8 cellular contexts compared by ENCODE assay signal in genomic region chr3:197031315-197032285, GRCh38. TPM values are rescaled to one million over a fixed set of nuclear protein-coding genes. Genes with fewer than 3 reads are reported as not detected.
A peak's percentile ranks its signal among the peaks of the same experiment; 100 is the strongest.
DNase-seq lines count a peak whose midpoint lies in the region; ATAC-seq, FAIRE-seq and TF ChIP-seq lines count a peak whose summit lies in the region.

No MANE protein-coding gene starts in this region.

- peak; percentile 85 for FAIRE-seq in bronchial epithelial cell (lab: Jason Lieb, UNC)

- H3K27me3 Mint-ChIP-seq in H9 (ENCODE audit: low read depth), result peaks cover 43% of the 10 kb centered on the region

- no TSS peak for BruUV-seq in A673 (replicated peaks; lab: Mats Ljungman, UMichigan)

- H3K79me1 ChIP-seq in H9 (ENCODE audit: insufficient read depth, low read depth, low read length, poor library complexity, severe bottlenecking), result no peaks in the 10 kb centered on the region

- H3K14ac ChIP-seq in H9 (ENCODE audit: insufficient read depth, low read length), result no peak overlapping the region

- no peak overlapping the region for H3K23ac ChIP-seq in H9 (ENCODE audit: insufficient read length, low read depth, low read length)

- H2BK15ac ChIP-seq in H9 (ENCODE audit: low read depth, low read length), result no peak overlapping the region

- H3K4me1 ChIP-seq in A673 (ENCODE audit: insufficient read depth, low read length, poor library complexity, severe bottlenecking) (peaks cover 10% of the 10 kb centered on the region), lung (ENCODE audit: control insufficient read depth in 2 of 2, insufficient read depth in 2 of 2, low read length in 2 of 2) (peaks cover 0 to 8% of the 10 kb centered on the region in 2 donors), aorta (ENCODE audit: control insufficient read depth in 1 of 2, insufficient read depth in 2 of 2, low read length in 2 of 2) (no peaks in the 10 kb centered on the region), H9 (ENCODE audit: insufficient read depth, low read length) (no peaks in the 10 kb centered on the region; the same call in 1 of the 2 replicates)

- H2BK20ac ChIP-seq in H9 (ENCODE audit: low read depth, low read length, poor library complexity, severe bottlenecking), result no peak overlapping the region

- no peak overlapping the region for H3T11ph ChIP-seq in H9 (ENCODE audit: low read length)

- no peak overlapping the region for H3K27ac Mint-ChIP-seq in H9

- H3K36me3 Mint-ChIP-seq in H9 (ENCODE audit: insufficient read depth in 1 of 3, low read depth in 3 of 3), result no peaks in the 10 kb centered on the region

- H3K4me2 ChIP-seq in H9 (ENCODE audit: insufficient read depth, insufficient read length, low read length), result no peak overlapping the region

- H3K4me1 Mint-ChIP-seq in H9, result peaks cover 3 to 8% of the 10 kb centered on the region in 2 experiments; a peak in 2 of 4 replicates

- no peaks in the 10 kb centered on the region for H3K79me2 ChIP-seq in H9 (ENCODE audit: insufficient read depth, low read length)

- WGBS in lung, 2 donors, result 37 to 41% methylated on average over 12 of the region's 12 CpGs
- 27 to 28% methylated on average over 12 of the region's 12 CpGs for WGBS in aorta, 2 donors
- no CpG with 5 or more reads among the region's 12 CpGs for WGBS in H9 (ENCODE audit: extremely low coverage, insufficient read length, low lambda C conversion rate)

- DNase-seq in A673 (ENCODE audit: low spot score) (peak; percentile 91), HS-5 (ENCODE audit: low read depth) (peak; percentile 99), bronchial epithelial cell (ENCODE audit: low read depth) (peak; percentile 100), lung (ENCODE audit: low spot score) (peak; percentile 77), aorta (peak; percentile 66 to 79), H9 (no peak), NCI-H146 (lab: John Stamatoyannopoulos, UW) (no peak)

- H3K9me3 Mint-ChIP-seq in H9, result peaks cover 3% of the 10 kb centered on the region in 2 experiments; a peak in 2 of 5 replicates

- H4K5ac ChIP-seq in H9 (ENCODE audit: insufficient read length, low read depth, low read length), result no peak overlapping the region

- no peak for TF ChIP-seq CTCF in A673 (conservative IDR thresholded peaks at IDR 0.05; ENCODE audit: low read depth, low read length)
- no peak for TF ChIP-seq CTCF in bronchial epithelial cell (IDR thresholded peaks at IDR 0.05; ENCODE audit: insufficient read depth, low read length, severe bottlenecking)
- no peak for TF ChIP-seq CTCF in lung (IDR thresholded peaks at IDR 0.05; ENCODE audit: control extremely low read depth, extremely low read depth)
- no peak for TF ChIP-seq CTCF in H9 (conservative IDR thresholded peaks at IDR 0.05)

- H3K9ac ChIP-seq in H9 (ENCODE audit: extremely low read depth, insufficient read length, low read length), result no peak overlapping the region

- H3K27me3 ChIP-seq in A673 (replicated peaks; ENCODE audit: insufficient read depth, low read depth, low read length, poor library complexity) (no peaks in the 10 kb centered on the region), bronchial epithelial cell (ENCODE audit: control insufficient read depth, insufficient read depth, low read length) (no peaks in the 10 kb centered on the region), lung (ENCODE audit: control insufficient read depth, insufficient read depth) (no peaks in the 10 kb centered on the region), aorta (ENCODE audit: control insufficient read depth in 1 of 2, insufficient read depth in 2 of 2, low read length in 1 of 2) (no peaks in the 10 kb centered on the region), H9 (ENCODE audit: insufficient read depth, low read length) (no peaks in the 10 kb centered on the region; the same call in 1 of the 2 replicates)

- no peak overlapping the region for H3K27ac ChIP-seq in A673 (ENCODE audit: low read depth, low read length, poor library complexity, severe bottlenecking)
- H3K27ac ChIP-seq in lung (ENCODE audit: low read depth in 1 of 2, low read length in 1 of 2), result peak overlapping the region in 1 of 2 donors; percentile 82
- H3K27ac ChIP-seq in aorta (ENCODE audit: low read depth in 1 of 2, low read length in 2 of 2), result no peak overlapping the region
- no peak overlapping the region for H3K27ac ChIP-seq in H9 (ENCODE audit: insufficient read length, low read depth, low read length)

- no peak overlapping the region for H4K8ac ChIP-seq in H9 (replicated peaks; ENCODE audit: insufficient read length, low read depth, low read length)

- no peak overlapping the region for H3K4me3 Mint-ChIP-seq in H9

- POLR2A ChIA-PET in A673 (lab: Charles Lee; ENCODE audit: low non-redundant PET), result no interaction called here

- H3K23me2 ChIP-seq in H9 (ENCODE audit: insufficient read length, low read depth, low read length, poor library complexity, severe bottlenecking), result no peaks in the 10 kb centered on the region

- no peak overlapping the region for H2BK5ac ChIP-seq in H9 (ENCODE audit: insufficient read length, low read length)

- H4K91ac ChIP-seq in H9 (ENCODE audit: insufficient read length, low read depth, low read length), result no peak overlapping the region

- ATAC-seq in lung (ENCODE audit: insufficient read depth, low FRiP score), result peak; percentile 51
- peak; percentile 87 for ATAC-seq in aorta (ENCODE audit: low FRiP score)
- no peak for ATAC-seq in GM19324 (IDR thresholded peaks at IDR 0.05; ENCODE audit: low FRiP score, unreplicated experiment)

- no peak overlapping the region for H2BK120ac ChIP-seq in H9 (ENCODE audit: low read depth, low read length, poor library complexity, severe bottlenecking)

- no peaks in the 10 kb centered on the region for H4K20me1 ChIP-seq in H9 (ENCODE audit: control insufficient read depth, insufficient read depth, insufficient read length)

- CTCF ChIA-PET in A673 (lab: Charles Lee), result interaction anchor here (1.0 kb wide), 1 partner anchor 422 kb away, joined by 3 read pairs; no protein-coding TSS in a partner anchor

- H3K18ac ChIP-seq in H9 (ENCODE audit: insufficient read length, low read depth, low read length), result no peak overlapping the region

- H3K36me3 ChIP-seq in A673 (ENCODE audit: insufficient read depth, low read length, poor library complexity, severe bottlenecking) (no peaks in the 10 kb centered on the region), bronchial epithelial cell (ENCODE audit: control insufficient read depth, insufficient read depth, low read length) (no peaks in the 10 kb centered on the region), lung (ENCODE audit: control insufficient read depth in 2 of 2, insufficient read depth in 2 of 2, low read length in 2 of 2) (no peaks in the 10 kb centered on the region), aorta (ENCODE audit: control insufficient read depth in 1 of 2, insufficient read depth in 2 of 2, low read length in 1 of 2) (no peaks in the 10 kb centered on the region)

- H3K4ac ChIP-seq in H9 (ENCODE audit: low read depth, low read length), result no peak overlapping the region

- no peak overlapping the region for H3K56ac ChIP-seq in H9 (ENCODE audit: insufficient read length, low read depth, low read length)

- no peak overlapping the region for H2BK12ac ChIP-seq in H9 (ENCODE audit: insufficient read length, low read depth, low read length)

- intact Hi-C loops in A673 (cut with micrococcal nuclease; ENCODE audit: unreplicated experiment) (no loop called here), aorta (cut with DNase I) (loop anchor here in 1 of 2 donors (2.0 kb wide), 1 partner anchor 29 kb away; no protein-coding TSS in a partner anchor)

- H2AK5ac ChIP-seq in H9 (ENCODE audit: insufficient read length, low read length), result no peak overlapping the region

- no peak overlapping the region for H2AFZ ChIP-seq in H9 (ENCODE audit: low read length)

- H3K9me3 ChIP-seq in A673 (ENCODE audit: low read depth, low read length, poor library complexity, severe bottlenecking), result no peaks in the 10 kb centered on the region
- no peaks in the 10 kb centered on the region for H3K9me3 ChIP-seq in lung (ENCODE audit: control insufficient read depth in 2 of 2, insufficient read depth in 1 of 2, low read length in 1 of 2)
- no peaks in the 10 kb centered on the region for H3K9me3 ChIP-seq in aorta (ENCODE audit: control insufficient read depth, low read length)
- H3K9me3 ChIP-seq in H9 (ENCODE audit: control insufficient read depth, low read depth, low read length), result no peaks in the 10 kb centered on the region

- no peak overlapping the region for H3K4me3 ChIP-seq in A673 (ENCODE audit: low read depth, low read length, poor library complexity, severe bottlenecking)
- no peak overlapping the region for H3K4me3 ChIP-seq in bronchial epithelial cell (ENCODE audit: low read depth, low read length)
- no peak overlapping the region for H3K4me3 ChIP-seq in lung
- H3K4me3 ChIP-seq in aorta (ENCODE audit: low read length in 2 of 2), result no peak overlapping the region

RNA-seq across cellular contexts. Expression of gene MELTF, which starts 2.0 kb away (rescaled TPM):
- total RNA-seq in A673 (2021), result 2.6 and 4.3 TPM in 2 replicates
- total RNA-seq in bronchial epithelial cell, result 2.1 and 4.6 TPM in 2 replicates
- 10 to 100 TPM in 1 of 2 donors, 1 to 10 TPM in 1; 2.6 to 10.6 TPM for total RNA-seq in lung
- polyA plus RNA-seq in lung, result 1 to 10 TPM; 3.0 to 4.9 TPM
- 1 to 10 TPM; 4.3 to 6.0 TPM for total RNA-seq in aorta
- 1 to 10 TPM in 1 of 2 donors, under 1 TPM in 1; 1.00 to 2.0 TPM for polyA plus RNA-seq in aorta
- 8.8 and 9.2 TPM in 2 replicates for total RNA-seq in H9 (2021)

Comparison
In these comparisons a context has a peak if more than half of its experiments do, and no peak if none do; other contexts are left out.
1. DNase-seq: peak in A673 (single experiment), HS-5 (single experiment), bronchial epithelial cell (single experiment), lung (single experiment) and aorta (2 of 2); none in H9 (single experiment) and NCI-H146 (single experiment).